ENCODE assay signal across 20 cellular contexts in the genomic region with DNA sequence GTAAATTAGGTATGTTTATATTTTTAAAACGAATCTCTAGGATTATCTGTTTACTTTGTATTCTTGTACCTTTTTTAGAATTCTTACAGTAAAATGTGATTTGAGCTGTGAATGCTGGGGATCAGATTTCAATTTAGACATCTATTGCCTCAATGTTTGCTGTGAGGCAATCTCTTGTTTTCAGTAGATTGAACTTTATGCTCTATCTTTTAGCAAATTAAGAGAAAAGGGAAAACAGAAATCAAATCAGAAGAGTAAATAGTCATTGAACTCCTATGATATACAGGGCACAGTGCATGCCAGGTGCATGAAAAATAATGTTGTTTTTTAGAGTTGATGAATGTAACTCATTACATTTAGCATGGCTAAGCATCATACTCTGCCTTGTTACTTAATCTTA.
"Had no signal": no experiment of that assay in that cellular context is flagged by ENCODE, and none has a peak within 500 bp of the region (broad histone marks: within the 10 kb centered on the region; RNA-seq: fewer than 3 reads in every experiment).

No MANE protein-coding gene starts in this region.

- H3K4me3 ChIP-seq: gastroesophageal sphincter, heart right ventricle, left lung, skin epidermis, tibial nerve, uterus had no signal

- H3K27ac Mint-ChIP-seq: activated naive CD8-positive, alpha-beta T cell treated with anti-CD3 and anti-CD28 coated beads, Interleukin-2, amount 10 ng/mL, durations not matched to agents 7 days and 5 days; dendritic cell treated with granulocyte-macrophage colony-stimulating factor and Interleukin-4, amounts not matched to agents 40 ng/mL and 50 ng/mL, for 4 days; memory B cell had no signal

- ATAC-seq: activated CD4-positive, CD25-positive, alpha-beta regulatory T cell treated with anti-CD3 and anti-CD28 coated beads, Interleukin-2, amount 50 U/mL, for 24 hours; gastroesophageal sphincter; heart right ventricle; left lung; naive thymus-derived CD8-positive, alpha-beta T cell had no signal

- H3K9me3 ChIP-seq: gastroesophageal sphincter, heart right ventricle, left lung, tibial nerve, uterus had no signal

- H3K36me3 ChIP-seq: uterus had no signal

- H3K27ac ChIP-seq: gastroesophageal sphincter, heart right ventricle, left lung, skin epidermis, tibial nerve, uterus had no signal

- H3K27me3 Mint-ChIP-seq: activated naive CD8-positive, alpha-beta T cell treated with anti-CD3 and anti-CD28 coated beads, Interleukin-2, amount 10 ng/mL, durations not matched to agents 7 days and 5 days; dendritic cell treated with granulocyte-macrophage colony-stimulating factor and Interleukin-4, amounts not matched to agents 40 ng/mL and 50 ng/mL, for 4 days; memory B cell; naive thymus-derived CD8-positive, alpha-beta T cell had no signal

- H3K27me3 ChIP-seq: gastroesophageal sphincter, heart right ventricle, left lung, tibial nerve, uterus had no signal

- DNase-seq: activated naive CD4-positive, alpha-beta T cell; activated naive CD8-positive, alpha-beta T cell treated with anti-CD3 and anti-CD28 coated beads, Interleukin-2, amount 10 ng/mL, durations not matched to agents 7 days and 5 days; activated T-cell treated with anti-CD3 and anti-CD28 coated beads for 4 hours; aorta; cerebellar nuclear complex; effector memory CD4-positive, alpha-beta T cell; heart right ventricle; left lung; naive thymus-derived CD8-positive, alpha-beta T cell; stimulated activated CD4-positive, alpha-beta T cell treated with anti-CD3 and anti-CD28 coated beads, Interleukin-15, amount 100 ng/mL, for 24 hours; stimulated activated CD4-positive, alpha-beta T cell treated with anti-CD3 and anti-CD28 coated beads, Interleukin-4, amount 100 ng/mL, for 1 hour; stimulated activated naive CD4-positive, alpha-beta T cell; substantia nigra; uterus had no signal

- H3K4me3 Mint-ChIP-seq: activated naive CD8-positive, alpha-beta T cell treated with anti-CD3 and anti-CD28 coated beads, Interleukin-2, amount 10 ng/mL, durations not matched to agents 7 days and 5 days; dendritic cell treated with granulocyte-macrophage colony-stimulating factor and Interleukin-4, amounts not matched to agents 40 ng/mL and 50 ng/mL, for 4 days; memory B cell; naive thymus-derived CD8-positive, alpha-beta T cell had no signal

- H3K4me1 Mint-ChIP-seq: activated naive CD8-positive, alpha-beta T cell treated with anti-CD3 and anti-CD28 coated beads, Interleukin-2, amount 10 ng/mL, durations not matched to agents 7 days and 5 days; memory B cell; naive thymus-derived CD8-positive, alpha-beta T cell had no signal

- H3K9me3 Mint-ChIP-seq: activated naive CD8-positive, alpha-beta T cell treated with anti-CD3 and anti-CD28 coated beads, Interleukin-2, amount 10 ng/mL, durations not matched to agents 7 days and 5 days; dendritic cell treated with granulocyte-macrophage colony-stimulating factor and Interleukin-4, amounts not matched to agents 40 ng/mL and 50 ng/mL, for 4 days; memory B cell; naive thymus-derived CD8-positive, alpha-beta T cell had no signal

- H3K4me1 ChIP-seq: gastroesophageal sphincter, heart right ventricle, left lung, tibial nerve, uterus had no signal
